27 cellular contexts compared by ENCODE assay signal in the genomic region with DNA sequence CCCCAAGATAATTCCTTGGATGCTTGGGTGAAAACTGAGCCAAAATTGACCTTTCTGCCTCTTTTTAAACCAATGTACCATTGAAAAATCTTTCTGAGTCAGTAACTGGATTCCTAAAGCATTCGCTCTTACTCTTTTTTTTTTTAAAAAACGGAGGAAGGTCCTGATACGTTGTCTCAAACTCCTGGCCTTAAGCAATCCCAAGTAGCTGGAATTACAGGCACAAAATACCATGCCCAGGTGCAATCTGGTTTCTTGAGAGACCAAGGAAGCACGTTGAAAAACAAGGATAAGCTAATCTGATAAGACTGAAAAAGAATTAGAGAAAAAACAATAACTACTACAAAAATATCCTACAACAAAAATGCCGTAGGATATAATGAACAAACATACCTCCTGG.
"Had no signal": no experiment of that assay in that cellular context is flagged by ENCODE, and none has a peak within 500 bp of the region (broad histone marks: within the 10 kb centered on the region; RNA-seq: fewer than 3 reads in every experiment).

No MANE protein-coding gene starts in this region.

- H3K9me3 ChIP-seq: left lung, lower lobe of right lung, neutrophil, ovary, right atrium auricular region, right lobe of liver, transverse colon, upper lobe of right lung had no signal

- H3K4me1 ChIP-seq: right lobe of liver had no signal

- ATAC-seq: left lung; lower lobe of right lung; naive thymus-derived CD8-positive, alpha-beta T cell; right lobe of liver; stimulated activated memory B cell treated with anti-CD40 and anti-IgM and Interleukin-4, amounts not matched to agents 10 μg/mL and 1 μg/mL and 100 μg/mL, for 72 hours; stimulated activated naive CD8-positive, alpha-beta T cell treated with anti-CD3 and anti-CD28 coated beads, Interleukin-15, amount 100 ng/mL, for 72 hours; upper lobe of right lung had no signal

- H3K27me3 ChIP-seq: left lung, neural progenitor cell, neutrophil, ovary, right atrium auricular region, right lobe of liver, transverse colon, upper lobe of right lung had no signal

- H3K4me3 Mint-ChIP-seq: naive thymus-derived CD8-positive, alpha-beta T cell; nephron; neural progenitor cell; stimulated activated memory B cell treated with anti-CD40 and anti-IgM and Interleukin-4, amounts not matched to agents 10 μg/mL and 1 μg/mL and 100 μg/mL, for 72 hours; stimulated activated naive CD8-positive, alpha-beta T cell treated with anti-CD3 and anti-CD28 coated beads, Interleukin-15, amount 100 ng/mL, for 72 hours had no signal

- H3K9me3 Mint-ChIP-seq: naive thymus-derived CD8-positive, alpha-beta T cell; nephron; neural progenitor cell; stimulated activated memory B cell treated with anti-CD40 and anti-IgM and Interleukin-4, amounts not matched to agents 10 μg/mL and 1 μg/mL and 100 μg/mL, for 72 hours; stimulated activated naive CD8-positive, alpha-beta T cell treated with anti-CD3 and anti-CD28 coated beads, Interleukin-15, amount 100 ng/mL, for 72 hours had no signal

- DNase-seq: hippocampal formation; kidney glomerular epithelial cell; left cardiac atrium; left lung; lower lobe of right lung; mammary epithelial cell; mesenchymal stem cell; naive thymus-derived CD8-positive, alpha-beta T cell; occipital lobe; ovary; right lobe of liver; stimulated activated CD4-positive, alpha-beta T cell treated with anti-CD3 and anti-CD28 coated beads, Interleukin-1b, Interleukin-23, amount 100 ng/mL, for 48 hours; stimulated activated CD4-positive, alpha-beta T cell treated with anti-CD3 and anti-CD28 coated beads, Interleukin-2, amount 100 ng/mL, for 48 hours; stimulated activated CD4-positive, alpha-beta T cell treated with anti-CD3 and anti-CD28 coated beads, Interleukin-4, amount 100 ng/mL, for 4 hours; stimulated activated CD8-positive, alpha-beta memory T cell treated with anti-CD3 and anti-CD28 coated beads, Interleukin-4, amount 100 ng/mL, for 48 hours; stimulated activated naive CD4-positive, alpha-beta T cell treated with Interleukin-2 at 50 U/mL for 16 hours; stimulated activated naive CD8-positive, alpha-beta T cell treated with anti-CD3 and anti-CD28 coated beads, Interleukin-15, amount 100 ng/mL, for 72 hours; substantia nigra; transverse colon; upper lobe of right lung had no signal

- H3K4me3 ChIP-seq: left lung, lower lobe of right lung, neural progenitor cell, ovary, right atrium auricular region, right lobe of liver, smooth muscle cell, transverse colon, upper lobe of right lung had no signal

- H3K36me3 ChIP-seq: neural progenitor cell, ovary, right atrium auricular region, right lobe of liver, transverse colon, upper lobe of right lung had no signal

- H3K27ac ChIP-seq: left lung, lower lobe of right lung, neural progenitor cell, neutrophil, ovary, right atrium auricular region, right lobe of liver, transverse colon, upper lobe of right lung had no signal

- H3K4me1 Mint-ChIP-seq: nephron; stimulated activated memory B cell treated with anti-CD40 and anti-IgM and Interleukin-4, amounts not matched to agents 10 μg/mL and 1 μg/mL and 100 μg/mL, for 72 hours; stimulated activated naive CD8-positive, alpha-beta T cell treated with anti-CD3 and anti-CD28 coated beads, Interleukin-15, amount 100 ng/mL, for 72 hours had no signal

- H3K27me3 Mint-ChIP-seq: naive thymus-derived CD8-positive, alpha-beta T cell; progenitor cell of endocrine pancreas; stimulated activated memory B cell treated with anti-CD40 and anti-IgM and Interleukin-4, amounts not matched to agents 10 μg/mL and 1 μg/mL and 100 μg/mL, for 72 hours; stimulated activated naive CD8-positive, alpha-beta T cell treated with anti-CD3 and anti-CD28 coated beads, Interleukin-15, amount 100 ng/mL, for 72 hours had no signal

- H3K27ac Mint-ChIP-seq: naive thymus-derived CD8-positive, alpha-beta T cell; nephron; neural progenitor cell; progenitor cell of endocrine pancreas; stimulated activated memory B cell treated with anti-CD40 and anti-IgM and Interleukin-4, amounts not matched to agents 10 μg/mL and 1 μg/mL and 100 μg/mL, for 72 hours; stimulated activated naive CD8-positive, alpha-beta T cell treated with anti-CD3 and anti-CD28 coated beads, Interleukin-15, amount 100 ng/mL, for 72 hours had no signal
